In the genomic region with DNA sequence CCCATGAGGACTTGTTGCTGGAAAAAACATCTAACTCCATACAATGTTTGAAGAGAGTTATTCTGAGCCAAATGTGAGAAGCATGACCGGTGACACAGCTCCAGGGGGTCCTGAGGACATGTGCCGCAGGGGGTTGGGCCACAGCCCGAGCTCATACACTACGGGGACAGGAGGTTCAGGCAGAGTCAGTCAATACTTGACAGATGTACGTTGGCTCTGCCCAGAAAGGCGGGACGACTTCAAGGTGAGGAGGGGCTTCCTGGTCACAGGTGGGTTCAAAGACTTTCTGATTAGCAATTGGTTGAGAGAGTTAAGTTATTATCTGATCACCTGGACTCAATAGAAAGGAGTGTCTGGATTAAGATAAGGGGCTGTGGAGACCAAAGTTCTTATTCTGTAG, we compare ENCODE assay signal across 7 cellular contexts.
A peak's percentile ranks its signal among the peaks of the same experiment; 100 is the strongest.
DNase-seq lines count a peak whose midpoint lies in the region; ATAC-seq and TF ChIP-seq lines count a peak whose summit lies in the region.
"Not testable (repeated sequence)": the region's sequence is repeated elsewhere in the genome, so short reads cannot be mapped to it uniquely, and the experiment has no call there.

No MANE protein-coding gene starts in this region.

- WGBS in SK-N-SH (ENCODE audit: low lambda C conversion rate), result 99% methylated on average over 7 of the region's 7 CpGs
- 89 to 95% methylated on average over 5 to 7 of the region's 7 CpGs for WGBS in gastroesophageal sphincter (ENCODE audit: low coverage in 1 of 2), 2 donors
- WGBS in liver, result 54% methylated on average over 7 of the region's 7 CpGs
- 42 to 79% (median 49%) methylated on average over 7 of the region's 7 CpGs for WGBS in stomach, 5 donors

- intact Hi-C loops in Calu3 (cut with micrococcal nuclease; ENCODE audit: unreplicated experiment); stomach (cut with DNase I; ENCODE audit: low total_unique reads): not testable (repeated sequence)

- not testable (repeated sequence) for TF ChIP-seq POLR2A in gastroesophageal sphincter (IDR thresholded peaks at IDR 0.05); stomach (IDR thresholded peaks at IDR 0.05)

- H3K27me3 Mint-ChIP-seq in Calu3 (ENCODE audit: unreplicated experiment), result not testable (repeated sequence)

- ATAC-seq in gastroesophageal sphincter, result not testable (repeated sequence)

- not testable (repeated sequence) for H2AFZ ChIP-seq in SK-N-SH (ENCODE audit: low read depth); osteoblast (ENCODE audit: low read length)

- H3K27ac ChIP-seq in SK-N-SH (ENCODE audit: low read depth in 2 of 2, low read length in 1 of 2), result peak overlapping the region; percentile 60 to 100
- peak overlapping the region; percentile 99 for H3K27ac ChIP-seq in brain microvascular endothelial cell
- peak overlapping the region in 3 of 4 donors; percentile 14 to 80 (median 66) for H3K27ac ChIP-seq in gastroesophageal sphincter
- peak overlapping the region; percentile 70 to 94 for H3K27ac ChIP-seq in liver (ENCODE audit: low read depth in 1 of 2, low read length in 2 of 2)
- H3K27ac ChIP-seq in osteoblast (ENCODE audit: low read depth, low read length), result peak overlapping the region; percentile 95
- H3K27ac ChIP-seq in stomach, result peak overlapping the region; percentile 79 to 92 (median 87)

- not testable (repeated sequence) for TF ChIP-seq RAD21 in SK-N-SH (IDR thresholded peaks at IDR 0.05; ENCODE audit: low read length); liver (IDR thresholded peaks at IDR 0.05)

- peaks cover 60% of the 10 kb centered on the region for H3K4me1 Mint-ChIP-seq in Calu3 (ENCODE audit: low read depth, unreplicated experiment)

- H3K36me3 ChIP-seq in SK-N-SH (replicated peaks in 1 of 2; ENCODE audit: control insufficient read depth in 1 of 2, insufficient read depth in 2 of 2, low read length in 1 of 2); brain microvascular endothelial cell (replicated peaks); gastroesophageal sphincter; liver (ENCODE audit: control insufficient read depth in 4 of 4, insufficient read depth in 3 of 4, low read depth in 1 of 4, low read length in 3 of 4); osteoblast (ENCODE audit: insufficient read depth, low read length); stomach: not testable (repeated sequence)

- H3K9ac ChIP-seq in SK-N-SH, result peak overlapping the region; percentile 91; the same call in 1 of the 2 replicates
- H3K9ac ChIP-seq in liver (ENCODE audit: low read depth in 1 of 2, low read length in 2 of 2), result peak overlapping the region; percentile 14 to 27

- not testable (repeated sequence) for H3K9me2 ChIP-seq in SK-N-SH

- not testable (repeated sequence) for H3K79me2 ChIP-seq in SK-N-SH (ENCODE audit: insufficient read depth); osteoblast (ENCODE audit: insufficient read depth, low read length)

- H3K9me3 Mint-ChIP-seq in Calu3 (ENCODE audit: low read depth, unreplicated experiment), result not testable (repeated sequence)

- not testable (repeated sequence) for H3K4me3 ChIP-seq in SK-N-SH (ENCODE audit: low read depth in 2 of 2, low read length in 1 of 2); brain microvascular endothelial cell (ENCODE audit: low read depth, low read length); gastroesophageal sphincter; liver (ENCODE audit: low read depth in 1 of 3, low read length in 3 of 3); osteoblast (ENCODE audit: insufficient read depth, low read length); stomach

- H3K36me3 Mint-ChIP-seq in Calu3 (ENCODE audit: insufficient read depth, unreplicated experiment), result peaks cover 70% of the 10 kb centered on the region

- POLR2A ChIA-PET in SK-N-SH (lab: Yijun Ruan, JAX), result not testable (repeated sequence)

- H3K27me3 ChIP-seq in SK-N-SH (ENCODE audit: insufficient read depth); brain microvascular endothelial cell (replicated peaks); gastroesophageal sphincter; liver (ENCODE audit: control insufficient read depth in 4 of 4, insufficient read depth in 4 of 4, low read length in 3 of 4); osteoblast (ENCODE audit: insufficient read depth, low read length); stomach: not testable (repeated sequence)

- H3K9me3 ChIP-seq in SK-N-SH; gastroesophageal sphincter; liver (ENCODE audit: control insufficient read depth in 4 of 4, low read length in 3 of 4); osteoblast (ENCODE audit: low read depth, low read length); stomach: not testable (repeated sequence)

- CTCF ChIA-PET in Calu3 (lab: Charles Lee); SK-N-SH (lab: Yijun Ruan, JAX): not testable (repeated sequence)

- peak overlapping the region; percentile 78 for H3K4me2 ChIP-seq in SK-N-SH
- not testable (repeated sequence) for H3K4me2 ChIP-seq in osteoblast (ENCODE audit: insufficient read depth, low read length)

- H3K4me1 ChIP-seq in SK-N-SH (ENCODE audit: control insufficient read depth in 1 of 2, insufficient read depth in 2 of 2, low read depth in 1 of 2, low read length in 1 of 2), result peaks cover 43 to 58% of the 10 kb centered on the region in 2 experiments
- H3K4me1 ChIP-seq in gastroesophageal sphincter, result peaks cover 8 to 45% (median 22%) of the 10 kb centered on the region in 3 donors
- H3K4me1 ChIP-seq in liver (ENCODE audit: control insufficient read depth in 4 of 4, insufficient read depth in 4 of 4, low read length in 3 of 4), result peaks cover 2 to 31% (median 8%) of the 10 kb centered on the region in 4 donors
- peaks cover 31% of the 10 kb centered on the region for H3K4me1 ChIP-seq in osteoblast (ENCODE audit: insufficient read depth, low read length)
- H3K4me1 ChIP-seq in stomach, result peaks cover 21 to 37% (median 30%) of the 10 kb centered on the region in 4 donors

- H4K20me1 ChIP-seq in SK-N-SH (ENCODE audit: insufficient read depth); osteoblast (ENCODE audit: insufficient read depth, low read length): not testable (repeated sequence)

- BruUV-seq in Calu3 (replicated peaks; lab: Mats Ljungman, UMichigan), result not testable (repeated sequence)

- peak; percentile 43 for DNase-seq in Calu3
- not testable (repeated sequence) for DNase-seq in SK-N-SH; brain microvascular endothelial cell; osteoblast (ENCODE audit: insufficient read length, low spot score, missing footprints); stomach

- H3F3A ChIP-seq in SK-N-SH (replicated peaks; ENCODE audit: insufficient read depth), result peaks cover 17% of the 10 kb centered on the region

- in situ Hi-C loops in brain microvascular endothelial cell (cut with HindIII; ENCODE audit: low pct_ligation_motif_present, low sequenced_read_pairs), result not testable (repeated sequence)

- peak overlapping the region; percentile 95 for H3K27ac Mint-ChIP-seq in Calu3 (ENCODE audit: unreplicated experiment)

- peak overlapping the region; percentile 73 for H3K4me3 Mint-ChIP-seq in Calu3 (ENCODE audit: low read depth, unreplicated experiment)

- TF ChIP-seq EP300 in SK-N-SH (IDR thresholded peaks at IDR 0.05; ENCODE audit: borderline replicate concordance in 1 of 2, low read depth in 1 of 2, low read length in 1 of 2); gastroesophageal sphincter (IDR thresholded peaks at IDR 0.05); stomach (IDR thresholded peaks at IDR 0.05): not testable (repeated sequence)

- TF ChIP-seq CTCF in Calu3 (IDR thresholded peaks at IDR 0.05; ENCODE audit: unreplicated experiment); SK-N-SH (IDR thresholded peaks at IDR 0.05); brain microvascular endothelial cell (IDR thresholded peaks at IDR 0.05; ENCODE audit: low read depth, low read length, missing control alignments); gastroesophageal sphincter (IDR thresholded peaks at IDR 0.05); liver (IDR thresholded peaks at IDR 0.05; ENCODE audit: low read depth, low read length, missing input control); osteoblast (IDR thresholded peaks at IDR 0.05; ENCODE audit: extremely low read depth, low read depth, low read length); stomach (IDR thresholded peaks at IDR 0.05): not testable (repeated sequence)
